1 cellular context compared by ENCODE assay signal in the genomic region with DNA sequence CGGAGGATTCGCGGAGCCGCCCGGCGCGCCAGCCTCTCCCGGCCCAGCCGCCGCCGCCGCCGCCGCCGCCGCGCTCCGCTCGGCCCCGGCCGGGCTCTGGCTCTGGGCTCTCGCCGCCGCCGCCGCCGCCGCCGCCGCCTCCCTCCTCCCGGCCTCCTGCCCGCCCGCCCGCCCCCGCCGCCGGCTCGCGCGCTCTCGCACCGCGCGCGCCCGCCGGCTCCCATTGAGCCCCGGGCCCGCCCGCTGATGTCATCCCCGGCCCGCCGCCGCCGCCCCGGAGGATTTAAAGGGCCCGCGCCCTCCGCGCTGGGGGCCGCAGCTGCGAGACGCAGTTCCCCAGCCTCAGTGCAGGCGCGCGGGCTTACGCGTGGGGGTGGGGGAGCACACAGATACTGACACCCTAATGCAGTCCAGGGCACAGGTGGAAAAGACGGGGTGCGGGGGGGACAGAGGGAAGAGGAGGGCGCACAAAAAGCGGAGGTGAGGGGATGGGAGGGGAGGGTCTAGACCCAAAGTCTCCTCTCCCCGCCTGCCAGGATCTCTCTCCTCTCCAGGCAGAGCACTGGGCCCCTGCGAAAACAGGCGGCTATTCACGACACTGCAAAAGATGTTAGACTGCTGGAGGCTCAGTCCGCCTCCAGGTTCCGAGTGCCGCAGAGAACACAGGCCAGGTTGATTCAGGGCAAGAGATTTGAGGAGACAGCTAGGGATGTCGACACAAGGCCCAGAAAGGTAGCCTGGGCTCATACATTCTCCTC.
TF ChIP-seq lines count a peak whose summit lies in the region.

Gene CSNK1E, minus strand, starts transcription at position 197 of the 758 bp plus-strand sequence. CDS start 3,276 bp downstream, outside the sequence.

TF ChIP-seq in endothelial cell of umbilical vein, 7 proteins besides CTCF, POLR2A, EP300 and RAD21 (continued from another document):
- TF ChIP-seq MAX (IDR thresholded peaks at IDR 0.05; ENCODE audit: insufficient read depth, insufficient read length): no peak
- TF ChIP-seq FOS (IDR thresholded peaks at IDR 0.05; ENCODE audit: borderline replicate concordance, insufficient read depth, low read length): no peak
- no peak for TF ChIP-seq JUN (IDR thresholded peaks at IDR 0.05; ENCODE audit: borderline replicate concordance, insufficient read depth, insufficient read length, low read depth)
